1 cellular context compared by ENCODE assay signal in the genomic region with DNA sequence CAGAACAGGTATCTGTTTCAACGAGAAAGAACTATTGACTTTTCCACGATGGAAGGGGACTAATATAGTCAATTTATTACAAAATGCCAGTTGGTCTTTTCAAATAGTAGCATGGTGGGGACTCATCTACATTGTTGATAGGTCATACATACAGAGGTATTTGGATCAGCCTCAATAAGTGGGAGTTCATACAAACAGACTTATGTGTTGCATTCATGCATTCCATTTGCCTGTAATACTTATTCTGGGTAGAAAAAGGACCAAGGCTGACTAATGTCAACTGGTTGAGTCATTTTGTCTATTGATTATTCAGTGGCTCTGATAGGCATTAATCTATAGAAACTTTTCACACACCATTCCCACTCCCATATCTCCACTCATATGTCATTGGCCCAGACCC.
TF ChIP-seq lines count a peak whose summit lies in the region.

No MANE protein-coding gene starts in this region.

TF ChIP-seq in IMR-90, 13 proteins besides CTCF, POLR2A, EP300 and RAD21:
- TF ChIP-seq ELK1 (IDR thresholded peaks at IDR 0.05; ENCODE audit: borderline replicate concordance, low read depth, low read length) (no peak), RCOR1 (IDR thresholded peaks at IDR 0.05; ENCODE audit: insufficient replicate concordance, low read length) (no peak), USF2 (IDR thresholded peaks at IDR 0.05; ENCODE audit: low read depth, low read length) (no peak), MAZ (IDR thresholded peaks at IDR 0.05; ENCODE audit: borderline replicate concordance, low read depth, low read length) (no peak), MAFK (IDR thresholded peaks at IDR 0.05; ENCODE audit: low read depth, low read length) (no peak), MXI1 (IDR thresholded peaks at IDR 0.05; ENCODE audit: borderline replicate concordance, low read depth, low read length) (no peak), SMC3 (IDR thresholded peaks at IDR 0.05; ENCODE audit: low read depth, low read length) (no peak), CHD1 (IDR thresholded peaks at IDR 0.05; ENCODE audit: low read depth, low read length) (no peak), RFX5 (IDR thresholded peaks at IDR 0.05; ENCODE audit: low read depth, low read length) (no peak), FOS (IDR thresholded peaks at IDR 0.05; ENCODE audit: low read depth, low read length) (no peak), BHLHE40 (IDR thresholded peaks at IDR 0.05; ENCODE audit: low read depth, low read length) (no peak), CEBPB (IDR thresholded peaks at IDR 0.05; ENCODE audit: low read depth, low read length) (no peak), NFE2L2 (IDR thresholded peaks at IDR 0.05; ENCODE audit: low read depth, low read length) (no peak)
